Comparison of ENCODE assay signal across 12 cellular contexts in genomic region chr6:19472168-19472567, GRCh38.
DNase-seq lines count a peak whose midpoint lies in the region; ATAC-seq, FAIRE-seq and TF ChIP-seq lines count a peak whose summit lies in the region.
"Had no signal": no experiment of that assay in that cellular context is flagged by ENCODE, and none has a peak within 500 bp of the region (broad histone marks: within the 10 kb centered on the region; RNA-seq: fewer than 3 reads in every experiment).

No MANE protein-coding gene starts in this region.

- H3K9ac ChIP-seq in SK-N-SH, result no peak overlapping the region

- TF ChIP-seq CTCF in A549 (IDR thresholded peaks at IDR 0.05) (0 out of 3 replicates have a peak, but pooled peaks have one; percentile 4), HFF-Myc (IDR thresholded peaks at IDR 0.05; ENCODE audit: low read depth, low read length, missing control alignments) (no peak), SK-N-SH (IDR thresholded peaks at IDR 0.05) (no peak), fibroblast of the aortic adventitia (IDR thresholded peaks at IDR 0.05; ENCODE audit: insufficient read depth, low read length) (no peak)

- no peaks in the 10 kb centered on the region for H3K79me2 ChIP-seq in SK-N-SH (ENCODE audit: insufficient read depth)

- H3K9me3 ChIP-seq in A549 (peaks cover 10% of the 10 kb centered on the region; the same call in 2 of the 3 replicates), SK-N-SH (no peaks in the 10 kb centered on the region)

- H3K36me3 ChIP-seq in SK-N-SH (replicated peaks in 1 of 2; ENCODE audit: control insufficient read depth in 1 of 2, insufficient read depth in 2 of 2, low read length in 1 of 2) (no peaks in the 10 kb centered on the region), H7 (replicated peaks; ENCODE audit: control insufficient read depth, insufficient read depth, low read length) (no peaks in the 10 kb centered on the region)

- TF ChIP-seq RAD21 in A549 (conservative IDR thresholded peaks at IDR 0.05 in 1 of 2, IDR thresholded peaks at IDR 0.05 in 1 of 2) (peak in 1 of 2 experiments; percentile 65; a peak in 4 of 5 replicates), SK-N-SH (IDR thresholded peaks at IDR 0.05; ENCODE audit: low read length) (no peak)

- H3K9me2 ChIP-seq in SK-N-SH, result no peaks in the 10 kb centered on the region

- CTCF ChIA-PET in A549 (lab: Yijun Ruan, JAX), result no interaction called here
- CTCF ChIA-PET in SK-N-SH (lab: Yijun Ruan, JAX), result interaction anchor here (1.5 kb wide), 1 partner anchor 9 kb away, joined by 4 read pairs; no protein-coding TSS in a partner anchor

- TF ChIP-seq POLR2A in A549 (IDR thresholded peaks at IDR 0.05; ENCODE audit: low read length), result no peak

- H3K27ac ChIP-seq in A549 (peak overlapping the region; percentile 71 to 84; a peak in 5 of 6 replicates), SK-N-SH (ENCODE audit: low read depth in 2 of 2, low read length in 1 of 2) (peak overlapping the region in 1 of 2 experiments; percentile 45; a peak in 1 of 4 replicates)

- no peaks in the 10 kb centered on the region for H3F3A ChIP-seq in SK-N-SH (replicated peaks; ENCODE audit: insufficient read depth)

- H3K4me1 ChIP-seq in A549 (peaks cover 18% of the 10 kb centered on the region), SK-N-SH (ENCODE audit: control insufficient read depth in 1 of 2, insufficient read depth in 2 of 2, low read depth in 1 of 2, low read length in 1 of 2) (no peaks in the 10 kb centered on the region)

- H3K4me3 ChIP-seq in A549 (no peak overlapping the region), HFF-Myc (replicated peaks; ENCODE audit: low read depth, low read length) (no peak overlapping the region), SK-N-SH (ENCODE audit: low read depth in 2 of 2, low read length in 1 of 2) (no peak overlapping the region), fibroblast of the aortic adventitia (ENCODE audit: low read depth, low read length) (no peak overlapping the region), H7 (ENCODE audit: insufficient read depth, low read depth, low read length) (no peak overlapping the region)

- H4K20me1 ChIP-seq in SK-N-SH (ENCODE audit: insufficient read depth), result no peaks in the 10 kb centered on the region

- peak; percentile 78 to 85; a peak in 3 of 5 replicates for TF ChIP-seq EP300 in A549 (IDR thresholded peaks at IDR 0.05)
- TF ChIP-seq EP300 in SK-N-SH (IDR thresholded peaks at IDR 0.05; ENCODE audit: borderline replicate concordance in 1 of 2, low read depth in 1 of 2, low read length in 1 of 2), result no peak

- DNase-seq in A549 (ENCODE audit: low read depth in 1 of 2, low spot score in 1 of 2), result peak; percentile 21 to 89
- DNase-seq in HFF-Myc (ENCODE audit: extremely low read depth, low read depth), result peak; percentile 4
- DNase-seq in SK-N-SH, result no peak
- DNase-seq in fibroblast of the aortic adventitia (ENCODE audit: low read depth), result peak; percentile 91
- DNase-seq in GOT3 (lab: John Stamatoyannopoulos, UW), result no peak
- no peak for DNase-seq in H7
- DNase-seq in RPMI8226, result no peak
- no peak for DNase-seq in activated T-cell treated with anti-CD3 and anti-CD28 coated beads, Interleukin-2, amount 50 U/mL, for 1 hour
- DNase-seq: activated CD4-positive, alpha-beta T cell treated with anti-CD3 and anti-CD28 coated beads for 1 hour; stimulated activated CD4-positive, alpha-beta T cell treated with anti-CD3 and anti-CD28 coated beads, Interleukin-4, amount 100 ng/mL, for 24 hours; stimulated activated naive CD8-positive, alpha-beta T cell treated with anti-CD3 and anti-CD28 coated beads, Interleukin-15, amount 100 ng/mL, for 72 hours had no signal

- POLR2A ChIA-PET in A549 (lab: Yijun Ruan, JAX) (no interaction called here), SK-N-SH (lab: Yijun Ruan, JAX) (no interaction called here)

- no peak for FAIRE-seq in A549 (lab: Jason Lieb, UNC)

- H3K27me3 ChIP-seq in SK-N-SH (ENCODE audit: insufficient read depth) (no peaks in the 10 kb centered on the region), H7 (ENCODE audit: control insufficient read depth, insufficient read depth, low read length) (no peaks in the 10 kb centered on the region)

- H3K4me2 ChIP-seq in A549 (peak overlapping the region; percentile 57), SK-N-SH (peak overlapping the region; percentile 34; the same call in 1 of the 2 replicates)

- WGBS in A549 (ENCODE audit: missing lambda C conversion rate), result 10% methylated on average over 4 of the region's 4 CpGs
- 24% methylated on average over 4 of the region's 4 CpGs for WGBS in SK-N-SH (ENCODE audit: low lambda C conversion rate)

- ATAC-seq in A549, result peak; percentile 99 to 100
- ATAC-seq: activated T-helper 17 cell treated with anti-CD3 and anti-CD28 coated beads, Interleukin-2, amount 50 U/mL, for 72 hours; stimulated activated naive CD8-positive, alpha-beta T cell treated with anti-CD3 and anti-CD28 coated beads, Interleukin-15, amount 100 ng/mL, for 72 hours had no signal

- no peak overlapping the region for H2AFZ ChIP-seq in SK-N-SH (ENCODE audit: low read depth)

TF ChIP-seq in A549, 52 proteins besides CTCF, POLR2A, EP300 and RAD21 (continues in another document):
- TF ChIP-seq USF2 (IDR thresholded peaks at IDR 0.05) (no peak), CBX8 (IDR thresholded peaks at IDR 0.05) (no peak), BHLHE40 (IDR thresholded peaks at IDR 0.05; ENCODE audit: low read depth, low read length) (no peak), CHD4 (IDR thresholded peaks at IDR 0.05; ENCODE audit: borderline replicate concordance) (no peak), NPAS2 (CRISPR knock-in tag; IDR thresholded peaks at IDR 0.05; ENCODE audit: borderline replicate concordance) (no peak), ZSCAN20 (CRISPR knock-in tag; IDR thresholded peaks at IDR 0.05) (no peak), PHF8 (IDR thresholded peaks at IDR 0.05; ENCODE audit: borderline replicate concordance, low read depth) (no peak), HOXA7 (CRISPR knock-in tag; IDR thresholded peaks at IDR 0.05) (no peak), RFX5 (IDR thresholded peaks at IDR 0.05) (no peak), MYC (IDR thresholded peaks at IDR 0.05; ENCODE audit: borderline replicate concordance, low read length) (no peak), CBX2 (IDR thresholded peaks at IDR 0.05; ENCODE audit: borderline replicate concordance, low read depth) (no peak), JUN (IDR thresholded peaks at IDR 0.05) (peak; percentile 89 to 92; a peak in 4 of 5 replicates), RCOR1 (IDR thresholded peaks at IDR 0.05; ENCODE audit: low read depth, low read length) (no peak), JUNB (IDR thresholded peaks at IDR 0.05) (peak; percentile 93), CHD2 (IDR thresholded peaks at IDR 0.05; ENCODE audit: low read length, partially characterized antibody) (no peak)

TF ChIP-seq in SK-N-SH, 30 proteins besides CTCF, POLR2A, EP300 and RAD21:
- TF ChIP-seq RCOR1 (IDR thresholded peaks at IDR 0.05; ENCODE audit: low read length), result no peak
- peak; percentile 17; the same call in 1 of the 2 replicates for TF ChIP-seq TCF12 (IDR thresholded peaks at IDR 0.05)
- TF ChIP-seq PBX3 (IDR thresholded peaks at IDR 0.05), result peak; percentile 18; the same call in 1 of the 2 replicates
- TF ChIP-seq REST (IDR thresholded peaks at IDR 0.05; ENCODE audit: low read depth, low read length), result no peak
- 0 out of 2 replicates have a peak, but pooled peaks have one; percentile 11 for TF ChIP-seq FOSL2 (IDR thresholded peaks at IDR 0.05; ENCODE audit: borderline replicate concordance, low read depth)
- TF ChIP-seq IRF3 (IDR thresholded peaks at IDR 0.05; ENCODE audit: low read depth, low read length), result no peak
- TF ChIP-seq JUND (IDR thresholded peaks at IDR 0.05), result peak; percentile 33

Comparison
In these comparisons a context has a peak if more than half of its experiments do, and no peak if none do; other contexts are left out.
1. DNase-seq: peak in A549 (2 of 2), HFF-Myc (single experiment) and fibroblast of the aortic adventitia (single experiment); none in SK-N-SH (single experiment), GOT3 (single experiment), H7 (single experiment), RPMI8226 (single experiment) and activated T-cell treated with anti-CD3 and anti-CD28 coated beads, Interleukin-2, amount 50 U/mL, for 1 hour (single experiment).
2. Of the 12 proteins assayed by ChIP-seq in both A549 and SK-N-SH: peak only in A549: CTCF, EP300, MAX and SMC3; only in SK-N-SH: PBX3; in both: FOSL2; in neither: 5; mixed calls (peak in some experiments, not most) for 1.